ENCODE assay signal across 22 cellular contexts in the genomic region with DNA sequence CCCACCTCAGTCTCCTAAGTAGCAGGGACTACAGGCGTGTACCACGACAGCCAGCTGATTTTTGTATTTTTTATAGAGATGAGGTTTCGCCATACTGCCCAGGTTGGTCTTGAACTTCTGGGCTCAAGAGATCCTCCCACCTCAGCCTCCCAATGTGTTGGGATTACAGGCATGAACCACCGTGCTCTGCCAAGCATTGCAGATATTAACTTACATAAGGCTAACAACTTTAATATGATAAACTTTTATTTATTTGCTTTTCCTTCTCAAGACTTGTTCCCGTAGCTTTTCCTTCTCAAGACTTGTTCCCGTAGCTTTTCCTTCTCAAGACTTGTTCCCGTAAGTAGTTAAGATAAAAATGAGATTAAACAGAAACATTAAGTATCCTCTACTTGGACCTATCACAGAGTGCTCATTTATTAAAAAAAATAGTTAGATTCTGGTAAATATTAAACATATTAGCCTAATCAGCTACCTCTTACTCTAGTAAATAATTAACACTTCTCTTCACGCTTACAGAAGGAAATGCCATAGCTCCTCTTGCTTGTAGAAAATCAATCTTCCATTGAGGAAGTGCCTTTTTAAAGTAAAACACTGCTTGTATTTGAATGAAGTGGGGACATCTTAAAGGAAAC.
"Had no signal": no experiment of that assay in that cellular context is flagged by ENCODE, and none has a peak within 500 bp of the region (broad histone marks: within the 10 kb centered on the region; RNA-seq: fewer than 3 reads in every experiment).

No MANE protein-coding gene starts in this region.

- H3K4me3 Mint-ChIP-seq: activated B cell treated with CpG ODN at 0.5 μM for 24 hours; activated CD4-positive, alpha-beta T cell treated with anti-CD3 and anti-CD28 coated beads for 36 hours; activated naive CD8-positive, alpha-beta T cell; activated T-cell treated with anti-CD3 and anti-CD28 coated beads, Interleukin-2, amount 50 U/mL, for 4 hours; naive B cell; T-helper 1 cell treated with Interleukin-12 subunit alpha and Interleukin-12 subunit beta and Interleukin-4 antibody, amounts not matched to agents 30 μg/mL and 1 μg/mL, for 36 hours; type B pancreatic cell had no signal

- H3K4me3 ChIP-seq: adrenal gland, colonic mucosa, dorsolateral prefrontal cortex, gastroesophageal sphincter, heart left ventricle, spleen, thoracic aorta had no signal

- H3K27ac Mint-ChIP-seq: activated B cell treated with CpG ODN at 0.5 μM for 24 hours; activated CD4-positive, alpha-beta T cell treated with anti-CD3 and anti-CD28 coated beads for 36 hours; activated naive CD8-positive, alpha-beta T cell; activated T-helper 2 cell treated with anti-CD3 and anti-CD28 coated beads, Interferon-gamma antibody, Interleukin-2, Interleukin-4, amounts not matched to agents 10 μg/mL and 5 μg/mL and 100 μg/mL, durations not matched to agents 14 hours and 24 hours and 36 hours; progenitor cell of endocrine pancreas; T-helper 1 cell treated with Interleukin-12 subunit alpha and Interleukin-12 subunit beta and Interleukin-4 antibody, amounts not matched to agents 30 μg/mL and 1 μg/mL, for 36 hours; type B pancreatic cell had no signal

- ATAC-seq: activated CD4-positive, alpha-beta T cell treated with anti-CD3 and anti-CD28 coated beads for 36 hours; activated T-cell treated with anti-CD3 and anti-CD28 coated beads, Interleukin-2, amount 50 U/mL, for 4 hours; gastroesophageal sphincter; heart left ventricle had no signal

- H3K4me1 Mint-ChIP-seq: activated B cell treated with CpG ODN at 0.5 μM for 24 hours; activated CD4-positive, alpha-beta T cell treated with anti-CD3 and anti-CD28 coated beads for 36 hours; naive B cell had no signal

- H3K9me3 Mint-ChIP-seq: activated B cell treated with CpG ODN at 0.5 μM for 24 hours; activated T-helper 2 cell treated with anti-CD3 and anti-CD28 coated beads, Interferon-gamma antibody, Interleukin-2, Interleukin-4, amounts not matched to agents 10 μg/mL and 5 μg/mL and 100 μg/mL, durations not matched to agents 14 hours and 24 hours and 36 hours; T-helper 1 cell treated with Interleukin-12 subunit alpha and Interleukin-12 subunit beta and Interleukin-4 antibody, amounts not matched to agents 30 μg/mL and 1 μg/mL, for 36 hours had no signal

- DNase-seq: activated B cell treated with CpG ODN at 0.5 μM for 24 hours; activated CD4-positive, alpha-beta T cell treated with anti-CD3 and anti-CD28 coated beads for 36 hours; activated CD4-positive, alpha-beta T cell treated with anti-CD3 and anti-CD28 coated beads, Interleukin-2, amount 50 U/mL, for 48 hours; activated CD8-positive, alpha-beta memory T cell treated with anti-CD3 and anti-CD28 coated beads, Interleukin-2, amount 50 U/mL, for 48 hours; activated naive CD4-positive, alpha-beta T cell; activated T-cell treated with anti-CD3 and anti-CD28 coated beads, Interleukin-2, amount 50 U/mL, for 4 hours; adrenal gland; colonic mucosa; dorsolateral prefrontal cortex; heart left ventricle; naive B cell; spleen; stimulated activated CD4-positive, alpha-beta T cell treated with anti-CD3 and anti-CD28 coated beads, Interleukin-4, amount 100 ng/mL, for 1 hour; stimulated activated naive CD4-positive, alpha-beta T cell; T1000 had no signal

- H3K9me3 ChIP-seq: adrenal gland, colonic mucosa, gastroesophageal sphincter, heart left ventricle, spleen, thoracic aorta had no signal

- H3K36me3 Mint-ChIP-seq: activated naive CD8-positive, alpha-beta T cell; naive B cell; type B pancreatic cell had no signal

- H3K27ac ChIP-seq: adrenal gland, colonic mucosa, dorsolateral prefrontal cortex, gastroesophageal sphincter, heart left ventricle, spleen, thoracic aorta had no signal

- H3K36me3 ChIP-seq: adrenal gland, colonic mucosa, gastroesophageal sphincter, heart left ventricle, spleen, thoracic aorta had no signal

- H3K4me1 ChIP-seq: adrenal gland, colonic mucosa, gastroesophageal sphincter, heart left ventricle, spleen had no signal

- H3K27me3 Mint-ChIP-seq: activated B cell treated with CpG ODN at 0.5 μM for 24 hours; activated CD4-positive, alpha-beta T cell treated with anti-CD3 and anti-CD28 coated beads for 36 hours; activated naive CD8-positive, alpha-beta T cell; naive B cell; progenitor cell of endocrine pancreas; type B pancreatic cell had no signal

- H3K27me3 ChIP-seq: adrenal gland, colonic mucosa, gastroesophageal sphincter, heart left ventricle, spleen had no signal
